8 cellular contexts compared by ENCODE assay signal in the genomic region with DNA sequence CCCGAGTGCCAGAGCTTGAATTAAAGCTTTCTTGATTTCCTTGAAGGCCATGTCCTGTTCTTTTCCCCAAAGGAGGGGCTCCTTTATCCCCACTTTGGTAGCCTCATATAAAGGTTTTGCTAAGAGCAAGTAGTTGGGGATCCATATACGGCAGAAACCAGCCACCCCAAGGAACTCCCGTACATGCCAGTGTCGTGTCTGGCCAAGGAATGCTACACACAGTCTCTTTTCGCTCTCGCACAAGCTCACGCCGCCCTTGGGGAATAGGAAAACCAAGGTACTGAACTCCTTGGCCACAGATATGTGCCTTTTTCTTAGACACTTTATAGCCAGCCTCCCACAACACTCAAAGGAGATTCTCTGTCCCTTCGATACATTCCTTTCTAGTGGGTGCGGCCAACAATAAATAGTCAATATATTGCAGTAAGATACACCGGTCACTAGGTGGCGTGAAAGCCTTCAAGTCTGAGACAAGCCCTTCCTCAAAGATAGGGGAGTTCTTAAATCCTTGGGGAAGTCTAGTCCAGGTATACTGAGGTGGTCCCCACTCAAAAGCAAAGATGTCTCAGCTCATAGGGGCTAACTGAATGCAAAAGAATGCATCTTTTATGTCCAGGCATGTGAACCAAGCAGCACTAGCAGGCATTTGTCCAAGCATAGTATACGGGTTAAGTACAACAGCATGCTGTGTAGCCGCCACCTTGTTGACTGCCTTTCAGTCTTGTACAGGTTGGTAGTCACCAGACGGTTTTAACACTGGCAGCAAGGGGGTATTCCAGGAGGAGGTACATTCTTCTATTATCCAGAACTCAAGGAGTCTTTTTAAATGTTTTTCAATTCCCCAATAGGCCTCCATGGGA. TPM values are rescaled to one million over a fixed set of nuclear protein-coding genes. Genes with fewer than 3 reads are reported as not detected.
A peak's percentile ranks its signal among the peaks of the same experiment; 100 is the strongest.
DNase-seq lines count a peak whose midpoint lies in the region; ATAC-seq and TF ChIP-seq lines count a peak whose summit lies in the region.

No MANE protein-coding gene starts in this region.

- intact Hi-C loops in IMR-90 (cut with micrococcal nuclease) (no loop called here), PC-9 (cut with micrococcal nuclease; ENCODE audit: unreplicated experiment) (no loop called here), right lobe of liver (cut with DNase I) (no loop called here), transverse colon (cut with DNase I; ENCODE audit: low total_unique reads) (no loop called here)

- no peak overlapping the region for H3K4me2 ChIP-seq in IMR-90 (ENCODE audit: low read depth, low read length)
- H3K4me2 ChIP-seq in PC-9 = no peak overlapping the region

- H3K9me3 ChIP-seq in IMR-90 (ENCODE audit: control insufficient read depth, insufficient read depth, low read length) = no peaks in the 10 kb centered on the region
- H3K9me3 ChIP-seq in PC-9 (ENCODE audit: insufficient read depth, low read depth) = no peaks in the 10 kb centered on the region
- no peaks in the 10 kb centered on the region for H3K9me3 ChIP-seq in right lobe of liver
- no peaks in the 10 kb centered on the region for H3K9me3 ChIP-seq in transverse colon

- H3K56ac ChIP-seq in IMR-90 (ENCODE audit: extremely low read depth, insufficient read depth, low read length) = no peak overlapping the region

- no peaks in the 10 kb centered on the region for H3K79me2 ChIP-seq in PC-9 (ENCODE audit: low read depth)

- dilution Hi-C loops in IMR-90 (cut with HindIII; ENCODE audit: low sequenced_read_pairs, unreplicated experiment) = no loop called here

- peak overlapping the region; percentile 29 for H2AFZ ChIP-seq in IMR-90 (replicated peaks; ENCODE audit: low read length, poor library complexity)
- H2AFZ ChIP-seq in PC-9 = no peak overlapping the region

- H2BK5ac ChIP-seq in IMR-90 (ENCODE audit: low read depth, low read length, poor library complexity, severe bottlenecking) = no peak overlapping the region

- peak; percentile 24 for DNase-seq in AG09309 (ENCODE audit: low read depth)
- peak; percentile 12 for DNase-seq in GM04504 (ENCODE audit: low read depth)
- DNase-seq in IMR-90 = peak; percentile 61
- peak in 1 of 2 experiments; percentile 12 for DNase-seq in PC-9
- peak; percentile 54 for DNase-seq in cerebellar cortex (ENCODE audit: low spot score)
- no peak for DNase-seq in right lobe of liver
- DNase-seq in transverse colon = peak; percentile 27

- no peak overlapping the region for H2AK9ac ChIP-seq in IMR-90 (replicated peaks; ENCODE audit: low read depth, low read length, poor library complexity)

- no peak overlapping the region for H3K18ac ChIP-seq in IMR-90 (ENCODE audit: low read depth, low read length)

- peak; percentile 69 for TF ChIP-seq CTCF in AG09309 (IDR thresholded peaks at IDR 0.05; ENCODE audit: control insufficient read depth, insufficient read depth, low read depth, low read length, missing control alignments)
- TF ChIP-seq CTCF in IMR-90 (conservative IDR thresholded peaks at IDR 0.05; ENCODE audit: low read depth, low read length) = peak; percentile 63
- TF ChIP-seq CTCF in PC-9 (conservative IDR thresholded peaks at IDR 0.05) = peak; percentile 71
- TF ChIP-seq CTCF in right lobe of liver (IDR thresholded peaks at IDR 0.05) = peak; percentile 58 to 69 (median 66)
- peak; percentile 48 to 64 (median 56) for TF ChIP-seq CTCF in transverse colon (IDR thresholded peaks at IDR 0.05)

- H3K4ac ChIP-seq in IMR-90 (ENCODE audit: low read depth, low read length) = no peak overlapping the region

- H3K14ac ChIP-seq in IMR-90 (replicated peaks; ENCODE audit: low read depth, low read length) = no peak overlapping the region

- no peaks in the 10 kb centered on the region for H4K20me1 ChIP-seq in IMR-90 (ENCODE audit: insufficient read depth, low read length)
- no peaks in the 10 kb centered on the region for H4K20me1 ChIP-seq in PC-9 (ENCODE audit: insufficient read depth)

- no peaks in the 10 kb centered on the region for H3K79me1 ChIP-seq in IMR-90 (ENCODE audit: low read depth in 1 of 2, low read length in 2 of 2)

- TF ChIP-seq POLR2A in IMR-90 (IDR thresholded peaks at IDR 0.05; ENCODE audit: low read depth, low read length) (no peak), right lobe of liver (IDR thresholded peaks at IDR 0.05) (no peak), transverse colon (IDR thresholded peaks at IDR 0.05) (no peak)

- no peak overlapping the region for H3K4me3 ChIP-seq in AG09309 (ENCODE audit: control insufficient read depth, low read depth, low read length)
- H3K4me3 ChIP-seq in IMR-90 (ENCODE audit: insufficient read depth, low read depth, low read length) = no peak overlapping the region
- H3K4me3 ChIP-seq in PC-9 = no peak overlapping the region
- H3K4me3 ChIP-seq in right lobe of liver = no peak overlapping the region
- H3K4me3 ChIP-seq in transverse colon = no peak overlapping the region

- no peak for TF ChIP-seq EP300 in transverse colon (IDR thresholded peaks at IDR 0.05; ENCODE audit: low read depth)

- no peak overlapping the region for H2BK120ac ChIP-seq in IMR-90 (ENCODE audit: low read depth, low read length)

- TF ChIP-seq RAD21 in IMR-90 (IDR thresholded peaks at IDR 0.05; ENCODE audit: low read length) = peak; percentile 63

- peaks cover 27% of the 10 kb centered on the region for H3K27me3 ChIP-seq in IMR-90 (ENCODE audit: control insufficient read depth, insufficient read depth, low read length)
- H3K27me3 ChIP-seq in PC-9 (ENCODE audit: insufficient read depth, low read depth) = peaks cover 44% of the 10 kb centered on the region
- H3K27me3 ChIP-seq in right lobe of liver = no peaks in the 10 kb centered on the region
- H3K27me3 ChIP-seq in transverse colon = no peaks in the 10 kb centered on the region

- H3K4me1 ChIP-seq in IMR-90 (ENCODE audit: control insufficient read depth, insufficient read depth, low read length) (no peaks in the 10 kb centered on the region), PC-9 (replicated peaks; ENCODE audit: insufficient read depth) (no peaks in the 10 kb centered on the region), right lobe of liver (peaks cover 0 to 5% (median 0%) of the 10 kb centered on the region in 4 donors), transverse colon (peaks cover 0 to 2% (median 0%) of the 10 kb centered on the region in 4 donors)

- no peaks in the 10 kb centered on the region for H3K9me2 ChIP-seq in PC-9 (ENCODE audit: insufficient read depth)

- in situ Hi-C loops in IMR-90 (cut with MboI; ENCODE audit: low sequenced_read_pairs) (loop anchor here (25.0 kb wide), 1 partner anchor 413 kb away; no protein-coding TSS in a partner anchor), transverse colon (cut with MboI; ENCODE audit: low pct_ligation_motif_present in 1 of 4, low pct_unique_long_range_greater_than_20kb in 1 of 4, low sequenced_read_pairs in 3 of 4) (loop anchor here in 1 of 4 donors (25.0 kb wide), 1 partner anchor 413 kb away; no protein-coding TSS in a partner anchor)

- no peak overlapping the region for H3K23ac ChIP-seq in IMR-90 (ENCODE audit: low read depth, low read length)

- no peaks in the 10 kb centered on the region for H3K9me1 ChIP-seq in IMR-90 (ENCODE audit: insufficient read depth, low read length)

- no peaks in the 10 kb centered on the region for H3F3A ChIP-seq in PC-9 (ENCODE audit: insufficient read depth, low read depth)

- no peak overlapping the region for H4K91ac ChIP-seq in IMR-90 (ENCODE audit: insufficient read depth, low read depth, low read length)

- H3K27ac ChIP-seq in IMR-90 (ENCODE audit: insufficient read depth, low read length) (no peak overlapping the region), PC-9 (no peak overlapping the region), right lobe of liver (no peak overlapping the region), transverse colon (no peak overlapping the region)

- ATAC-seq in IMR-90 (ENCODE audit: low read depth) (peak; percentile 76), right lobe of liver (peak; percentile 65 to 73 (median 67)), GM21737 (IDR thresholded peaks at IDR 0.05; ENCODE audit: unreplicated experiment) (no peak)

- no TSS peak for BruUV-seq in IMR-90 (replicated peaks; lab: Mats Ljungman, UMichigan)
- no TSS peak for BruUV-seq in PC-9 (replicated peaks; lab: Mats Ljungman, UMichigan)

- H3K36me3 ChIP-seq in IMR-90 (ENCODE audit: control insufficient read depth, insufficient read depth, low read length) = no peaks in the 10 kb centered on the region
- no peaks in the 10 kb centered on the region for H3K36me3 ChIP-seq in PC-9 (ENCODE audit: low read depth)
- no peaks in the 10 kb centered on the region for H3K36me3 ChIP-seq in right lobe of liver
- H3K36me3 ChIP-seq in transverse colon = no peaks in the 10 kb centered on the region

- CTCF ChIA-PET in IMR-90 (lab: Yijun Ruan, JAX) = no interaction called here
- CTCF ChIA-PET in PC-9 (lab: Charles Lee) = no interaction called here

- 100% methylated on average over 1 of the region's 15 CpGs; no CpG with 5 or more reads in 1 of the 2 experiments for WGBS in IMR-90 (ENCODE audit: extremely low coverage in 2 of 2, insufficient read length in 1 of 2), 2 experiments
- WGBS in right lobe of liver (ENCODE audit: insufficient coverage, low coverage, low lambda C conversion rate, missing lambda C conversion rate) = 29% methylated on average over 11 of the region's 15 CpGs
- 0 to 39% methylated on average over 4 to 15 of the region's 15 CpGs for WGBS in transverse colon (ENCODE audit: low coverage in 1 of 2), 2 donors

- H2BK15ac ChIP-seq in IMR-90 (ENCODE audit: low read depth, low read length) = no peak overlapping the region

- POLR2A ChIA-PET in IMR-90 (lab: Charles Lee; ENCODE audit: unreplicated experiment) (no interaction called here), PC-9 (lab: Charles Lee; ENCODE audit: unreplicated experiment) (no interaction called here)

- H4K5ac ChIP-seq in IMR-90 (ENCODE audit: low read depth, low read length) = no peak overlapping the region

- H2BK20ac ChIP-seq in IMR-90 (ENCODE audit: low read depth, low read length) = no peak overlapping the region

- no peak overlapping the region for H3K9ac ChIP-seq in IMR-90 (ENCODE audit: low read depth, low read length)

- no peak overlapping the region for H2AK5ac ChIP-seq in IMR-90 (ENCODE audit: low read depth, low read length)

- no peak overlapping the region for H4K8ac ChIP-seq in IMR-90 (ENCODE audit: low read depth in 2 of 2, low read length in 2 of 2)

TF ChIP-seq in IMR-90, 13 proteins besides CTCF, POLR2A, EP300 and RAD21:
- TF ChIP-seq MXI1 (IDR thresholded peaks at IDR 0.05; ENCODE audit: borderline replicate concordance, low read depth, low read length) = no peak
- no peak for TF ChIP-seq CEBPB (IDR thresholded peaks at IDR 0.05; ENCODE audit: low read depth, low read length)
- peak; percentile 43; the same call in 1 of the 2 replicates for TF ChIP-seq SMC3 (IDR thresholded peaks at IDR 0.05; ENCODE audit: low read depth, low read length)

RNA-seq across cellular contexts. Expression of a gene that starts 57.8 kb away (rescaled TPM):
- total RNA-seq in IMR-90 (2012; rRNA removed) (not detected in 2 replicates), PC-9 (2021) (not detected in 2 replicates), right lobe of liver (not detected), transverse colon (not detected)
- not detected in 2 replicates for polyA plus RNA-seq in IMR-90 (2012; rRNA removed)
- not detected in 2 replicates for polyA plus RNA-seq in IMR-90 (2012; cell fraction: cytosol; rRNA removed)
- polyA plus RNA-seq in IMR-90 (2012; cell fraction: nucleus; rRNA removed; ENCODE audit: low replicate concordance) = not detected in 2 replicates

Comparison
In these comparisons a context has a peak if more than half of its experiments do, and no peak if none do; other contexts are left out.
1. DNase-seq: peak in AG09309 (single experiment), GM04504 (single experiment), IMR-90 (single experiment), cerebellar cortex (single experiment) and transverse colon (single experiment); none in right lobe of liver (0 of 3).
2. Peak in every context shown above with its lines, with median percentiles within 50 percentile points of each other: CTCF ChIP-seq.